Comparison of ENCODE assay signal across 9 cellular contexts in genomic region chr19:6801397-6802086, GRCh38. TPM values are rescaled to one million over a fixed set of nuclear protein-coding genes. Genes with fewer than 3 reads are reported as not detected.
DNase-seq lines count a peak whose midpoint lies in the region; ATAC-seq, FAIRE-seq and TF ChIP-seq lines count a peak whose summit lies in the region.
"Had no signal": no experiment of that assay in that cellular context is flagged by ENCODE, and none has a peak within 500 bp of the region (broad histone marks: within the 10 kb centered on the region; RNA-seq: fewer than 3 reads in every experiment).

No MANE protein-coding gene starts in this region.

- H3K36me3 ChIP-seq in adrenal gland (replicated peaks in 1 of 2) (no peaks in the 10 kb centered on the region), keratinocyte (ENCODE audit: control insufficient read depth in 2 of 2, extremely low read depth in 1 of 2, insufficient read depth in 2 of 2, low read length in 2 of 2) (no peaks in the 10 kb centered on the region)

- peak; percentile 53 for DNase-seq in HPDE6-E6E7 (ENCODE audit: extremely low spot score)
- peak; percentile 41 to 73 (median 62) for DNase-seq in adrenal gland
- no peak for DNase-seq in keratinocyte (ENCODE audit: low read depth, low spot score)
- peak; percentile 86 for DNase-seq in stimulated activated CD4-positive, alpha-beta T cell treated with anti-CD3 and anti-CD28 coated beads, Interleukin-4, amount 100 ng/mL, for 24 hours
- no peak for DNase-seq in COLO829 (ENCODE audit: low spot score)

- peak; percentile 31 for ATAC-seq in GM18861 (IDR thresholded peaks at IDR 0.05; ENCODE audit: unreplicated experiment)
- no peak for ATAC-seq in HG03469 (IDR thresholded peaks at IDR 0.05; ENCODE audit: unreplicated experiment)

- no peak for TF ChIP-seq CTCF in adrenal gland (IDR thresholded peaks at IDR 0.05)
- TF ChIP-seq CTCF in keratinocyte (optimal IDR thresholded peaks at IDR 0.05 in 1 of 3, IDR thresholded peaks at IDR 0.05 in 1 of 3, conservative IDR thresholded peaks at IDR 0.05 in 1 of 3; ENCODE audit: extremely low read depth in 1 of 3, insufficient read depth in 2 of 3, low read length in 3 of 3): no peak

- H4K20me1 ChIP-seq in keratinocyte (ENCODE audit: control insufficient read depth, extremely low read depth, insufficient read depth, low read length): no peaks in the 10 kb centered on the region

- intact Hi-C loops in adrenal gland (cut with DNase I): no loop called here

- H3K27me3 Mint-ChIP-seq in T-helper 1 cell treated with Interleukin-12 subunit alpha and Interleukin-12 subunit beta and Interleukin-4 antibody, amounts not matched to agents 30 μg/mL and 1 μg/mL, for 36 hours (ENCODE audit: low read depth): no peaks in the 10 kb centered on the region

- no peak for TF ChIP-seq POLR2A in adrenal gland (IDR thresholded peaks at IDR 0.05)

- H3K4me1 Mint-ChIP-seq in T-helper 1 cell treated with Interleukin-12 subunit alpha and Interleukin-12 subunit beta and Interleukin-4 antibody, amounts not matched to agents 30 μg/mL and 1 μg/mL, for 36 hours (ENCODE audit: low read depth): peaks cover 52% of the 10 kb centered on the region

- 3 to 13% (median 6%) methylated on average over 19 to 21 of the region's 21 CpGs for WGBS in adrenal gland, 4 donors

- H3K27me3 ChIP-seq in adrenal gland: no peaks in the 10 kb centered on the region
- no peaks in the 10 kb centered on the region for H3K27me3 ChIP-seq in keratinocyte (ENCODE audit: control insufficient read depth, extremely low read depth, insufficient read depth, low read length)

- peak overlapping the region; percentile 75 for H3K4me2 ChIP-seq in keratinocyte (ENCODE audit: control insufficient read depth, extremely low read depth, insufficient read depth, low read depth, low read length)

- FAIRE-seq in keratinocyte (lab: Jason Lieb, UNC): no peak
- FAIRE-seq: endometrium had no signal

- peak overlapping the region; percentile 80 for H2AFZ ChIP-seq in keratinocyte (ENCODE audit: control insufficient read depth, low read length)

- H3K4me1 ChIP-seq in adrenal gland (replicated peaks in 1 of 2): peaks cover 0 to 5% of the 10 kb centered on the region in 2 donors
- peaks cover 11% of the 10 kb centered on the region for H3K4me1 ChIP-seq in keratinocyte (ENCODE audit: control insufficient read depth, extremely low read depth, insufficient read depth, low read length)

- peak overlapping the region; percentile 88 for H3K4me3 Mint-ChIP-seq in T-helper 1 cell treated with Interleukin-12 subunit alpha and Interleukin-12 subunit beta and Interleukin-4 antibody, amounts not matched to agents 30 μg/mL and 1 μg/mL, for 36 hours

- no peaks in the 10 kb centered on the region for H3K9me3 ChIP-seq in adrenal gland (replicated peaks in 1 of 3)
- H3K9me3 ChIP-seq in keratinocyte (ENCODE audit: control insufficient read depth, low read depth, low read length): no peaks in the 10 kb centered on the region

- H3K4me3 ChIP-seq in adrenal gland: peak overlapping the region in 1 of 4 donors; percentile 11
- H3K4me3 ChIP-seq in keratinocyte (ENCODE audit: control insufficient read depth in 2 of 3, extremely low read depth in 1 of 3, insufficient read depth in 2 of 3, low read depth in 1 of 3, low read length in 3 of 3): no peak overlapping the region

- H3K9ac ChIP-seq in keratinocyte (ENCODE audit: control insufficient read depth, extremely low read depth, insufficient read depth, low read length): peak overlapping the region; percentile 41

- peak overlapping the region; percentile 97 for H3K27ac Mint-ChIP-seq in T-helper 1 cell treated with Interleukin-12 subunit alpha and Interleukin-12 subunit beta and Interleukin-4 antibody, amounts not matched to agents 30 μg/mL and 1 μg/mL, for 36 hours

- H3K27ac ChIP-seq in adrenal gland: peak overlapping the region in 2 of 5 donors; percentile 12 to 63
- H3K27ac ChIP-seq in keratinocyte (ENCODE audit: control insufficient read depth, insufficient read depth, low read length): peak overlapping the region; percentile 47

- no peaks in the 10 kb centered on the region for H3K9me3 Mint-ChIP-seq in T-helper 1 cell treated with Interleukin-12 subunit alpha and Interleukin-12 subunit beta and Interleukin-4 antibody, amounts not matched to agents 30 μg/mL and 1 μg/mL, for 36 hours

- dilution Hi-C loops in keratinocyte (cut with MboI; ENCODE audit: extremely low pct_ligation_motif_present, low sequenced_read_pairs): no loop called here

- no peaks in the 10 kb centered on the region for H3K79me2 ChIP-seq in keratinocyte (ENCODE audit: control insufficient read depth, insufficient read depth, low read length)

- H3K9me1 ChIP-seq in keratinocyte (ENCODE audit: control insufficient read depth, extremely low read depth, insufficient read depth, low read length): no peaks in the 10 kb centered on the region

- peaks cover 21% of the 10 kb centered on the region for H3K36me3 Mint-ChIP-seq in T-helper 1 cell treated with Interleukin-12 subunit alpha and Interleukin-12 subunit beta and Interleukin-4 antibody, amounts not matched to agents 30 μg/mL and 1 μg/mL, for 36 hours (ENCODE audit: low read depth)

RNA-seq across cellular contexts. Expression of gene VAV1, which starts 29.0 kb away (rescaled TPM):
- 10 to 100 TPM in 4 of 8 donors, 1 to 10 TPM in 4; 4.5 to 21.1 (median 10.1) TPM for total RNA-seq in adrenal gland
- 10 to 100 TPM in 1 of 3 donors, 1 to 10 TPM in 2; 2.4 to 13.7 (median 4.7) TPM for polyA plus RNA-seq in adrenal gland
- 0.42 to 0.61 TPM (median 0.50 TPM) in 3 replicates for polyA plus RNA-seq in keratinocyte
- 0.76 TPM for polyA plus RNA-seq in keratinocyte (2011; ENCODE audit: low read depth)
- 0.36 and 0.43 TPM in 2 replicates for polyA plus RNA-seq in keratinocyte (2011; cell fraction: cytosol; rRNA removed)
- polyA plus RNA-seq in keratinocyte (2011; cell fraction: nucleus; rRNA removed): 0.41 and 0.50 TPM in 2 replicates
- 0.51 and 0.84 TPM in 2 replicates for polyA plus RNA-seq in keratinocyte (2012; ENCODE audit: low replicate concordance)
- 0.30 to 1.5 TPM in 2 of 3 replicates, not detected in the other for polyA minus RNA-seq in keratinocyte
- polyA minus RNA-seq in keratinocyte (2011; cell fraction: cytosol; rRNA and poly(A)+ RNA removed): not detected
- 0.84 and 1.3 TPM in 2 replicates for polyA minus RNA-seq in keratinocyte (2011; cell fraction: nucleus; rRNA and poly(A)+ RNA removed)

RNA-seq across cellular contexts. Expression of gene SH2D3A, which starts 34.3 kb away (rescaled TPM):
- total RNA-seq in adrenal gland: 1 to 10 TPM in 1 of 8 donors, under 1 TPM in 5, not detected in 2; 0.24 to 1.7 (median 0.44) TPM
- polyA plus RNA-seq in adrenal gland (under 1 TPM; 0.22 to 0.64 (median 0.40) TPM), keratinocyte (24.9 to 28.9 TPM (median 28.2 TPM) in 3 replicates)
- polyA plus RNA-seq in keratinocyte (2011; ENCODE audit: low read depth): 5.8 TPM
- 16.7 and 24.9 TPM in 2 replicates for polyA plus RNA-seq in keratinocyte (2011; cell fraction: cytosol; rRNA removed)
- polyA plus RNA-seq in keratinocyte (2011; cell fraction: nucleus; rRNA removed): 42.9 and 53.1 TPM in 2 replicates
- polyA plus RNA-seq in keratinocyte (2012; ENCODE audit: low replicate concordance): 25.3 and 44.5 TPM in 2 replicates
- polyA minus RNA-seq in keratinocyte: 21.6 to 72.1 TPM (median 22.1 TPM) in 3 replicates
- 30.5 TPM for polyA minus RNA-seq in keratinocyte (2011; cell fraction: cytosol; rRNA and poly(A)+ RNA removed)
- 22.8 and 24.2 TPM in 2 replicates for polyA minus RNA-seq in keratinocyte (2011; cell fraction: nucleus; rRNA and poly(A)+ RNA removed)

Comparison
In these comparisons a context has a peak if more than half of its experiments do, and no peak if none do; other contexts are left out.
1. DNase-seq: peak in HPDE6-E6E7 (single experiment), adrenal gland (7 of 7) and stimulated activated CD4-positive, alpha-beta T cell treated with anti-CD3 and anti-CD28 coated beads, Interleukin-4, amount 100 ng/mL, for 24 hours (single experiment); none in keratinocyte (single experiment) and COLO829 (single experiment).
2. RNA of gene SH2D3A, which starts 34.3 kb away (polyA plus RNA-seq): 5.8 to 53.1 TPM in keratinocyte; 0.22 to 0.64 TPM in adrenal gland; every median in the first group is over 4 times any median in the second.